ENCODE assay signal across 17 cellular contexts in the genomic region with DNA sequence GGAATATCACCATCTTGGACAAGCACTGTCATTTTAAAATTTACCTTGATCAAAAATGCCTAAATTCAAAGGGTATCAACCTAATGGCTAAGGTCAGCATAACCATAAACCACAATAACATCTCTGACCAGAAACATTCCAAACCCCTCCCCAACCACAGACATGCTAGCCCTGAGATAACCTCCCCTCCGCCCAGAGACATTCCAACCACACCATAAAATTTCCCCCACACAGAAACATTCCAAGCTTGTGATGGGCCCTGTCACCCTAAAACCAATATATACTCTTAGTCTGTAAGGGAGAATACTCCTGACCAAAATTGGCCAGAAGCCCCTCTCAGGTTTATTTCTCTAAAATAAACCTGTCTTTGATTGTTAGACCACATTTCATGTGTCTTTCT. TPM values are rescaled to one million over a fixed set of nuclear protein-coding genes. Genes with fewer than 3 reads are reported as not detected.
A peak's percentile ranks its signal among the peaks of the same experiment; 100 is the strongest.
DNase-seq lines count a peak whose midpoint lies in the region; ATAC-seq and TF ChIP-seq lines count a peak whose summit lies in the region.
"Had no signal": no experiment of that assay in that cellular context is flagged by ENCODE, and none has a peak within 500 bp of the region (broad histone marks: within the 10 kb centered on the region; RNA-seq: fewer than 3 reads in every experiment).

No MANE protein-coding gene starts in this region.

- H3K36me3 ChIP-seq in GM06990 (ENCODE audit: control insufficient read depth, insufficient read depth, low read length): no peaks in the 10 kb centered on the region
- H3K36me3 ChIP-seq in A673 (ENCODE audit: insufficient read depth, low read length, poor library complexity, severe bottlenecking): no peaks in the 10 kb centered on the region
- H3K36me3 ChIP-seq: BLaER1, SJCRH30 had no signal

- BruUV-seq in A673 (replicated peaks; lab: Mats Ljungman, UMichigan): no TSS peak

- POLR2A ChIA-PET in A673 (lab: Charles Lee; ENCODE audit: low non-redundant PET): no interaction called here
- POLR2A ChIA-PET in RWPE1 (lab: Yijun Ruan, JAX; ENCODE audit: low non-redundant PET): no interaction called here

- H3K9me3 ChIP-seq in A673 (ENCODE audit: low read depth, low read length, poor library complexity, severe bottlenecking): no peaks in the 10 kb centered on the region
- H3K9me3 ChIP-seq: BLaER1, SJCRH30 had no signal

- DNase-seq in GM06990 (ENCODE audit: extremely low read depth, insufficient read length) (no peak), RPMI7951 (ENCODE audit: low read depth) (peak; percentile 43), fibroblast of the aortic adventitia (ENCODE audit: low read depth) (peak; percentile 41), skeletal muscle cell (ENCODE audit: low read depth) (peak; percentile 3), A673 (ENCODE audit: low spot score) (no peak), RWPE1 (ENCODE audit: low spot score) (no peak)
- DNase-seq: DMS 273 treated with DMSO at 0.1 percent for 48 hours, NCI-H1105 treated with DMSO at 0.1 percent for 48 hours, NCI-H187 treated with DMSO at 0.1 percent for 48 hours, NCI-H2171 treated with DMSO at 0.1 percent for 48 hours, NCI-H510A, SJCRH30, T-cell had no signal

- CTCF ChIA-PET in A673 (lab: Charles Lee) (no interaction called here), RWPE1 (lab: Yijun Ruan, JAX) (interaction anchor here (0.6 kb wide), 1 partner anchor 112 kb away, joined by 3 read pairs; no protein-coding TSS in a partner anchor)

- no peaks in the 10 kb centered on the region for H3K4me1 ChIP-seq in A673 (ENCODE audit: insufficient read depth, low read length, poor library complexity, severe bottlenecking)
- H3K4me1 ChIP-seq: BLaER1, SJCRH30 had no signal

- no peak for ATAC-seq in GM19035 (IDR thresholded peaks at IDR 0.05; ENCODE audit: unreplicated experiment)
- ATAC-seq: K562, T-cell had no signal

- H3K4me3 ChIP-seq in GM06990 (replicated peaks; ENCODE audit: low read depth, low read length): no peak overlapping the region
- H3K4me3 ChIP-seq in fibroblast of the aortic adventitia (ENCODE audit: low read depth, low read length): no peak overlapping the region
- H3K4me3 ChIP-seq in skeletal muscle cell (ENCODE audit: low read depth, low read length): no peak overlapping the region
- H3K4me3 ChIP-seq in A673 (ENCODE audit: low read depth, low read length, poor library complexity, severe bottlenecking): no peak overlapping the region
- H3K4me3 ChIP-seq: BLaER1, K562, SJCRH30 had no signal

- H3K27me3 ChIP-seq in GM06990 (replicated peaks; ENCODE audit: control insufficient read depth, insufficient read depth, low read length) (no peaks in the 10 kb centered on the region), A673 (replicated peaks; ENCODE audit: insufficient read depth, low read depth, low read length, poor library complexity) (no peaks in the 10 kb centered on the region)
- H3K27me3 ChIP-seq: BLaER1, SJCRH30 had no signal

- intact Hi-C loops in A673 (cut with micrococcal nuclease; ENCODE audit: unreplicated experiment): no loop called here

- TF ChIP-seq CTCF in GM06990 (IDR thresholded peaks at IDR 0.05; ENCODE audit: insufficient read depth, low read length, poor library complexity, severe bottlenecking): peak; percentile 7
- no peak for TF ChIP-seq CTCF in fibroblast of the aortic adventitia (IDR thresholded peaks at IDR 0.05; ENCODE audit: insufficient read depth, low read length)
- TF ChIP-seq CTCF in A673 (conservative IDR thresholded peaks at IDR 0.05; ENCODE audit: low read depth, low read length): no peak
- no peak for TF ChIP-seq CTCF in RWPE1 (conservative IDR thresholded peaks at IDR 0.05; ENCODE audit: low read depth)

- H3K27ac ChIP-seq in A673 (ENCODE audit: low read depth, low read length, poor library complexity, severe bottlenecking) (no peak overlapping the region), RWPE1 (no peak overlapping the region)
- H3K27ac ChIP-seq: BLaER1, SJCRH30 had no signal

RNA-seq across cellular contexts. Expression of a gene that starts 17.7 kb away (rescaled TPM):
- not detected in 2 replicates for total RNA-seq in RPMI7951 (2014; rRNA removed; shearing (Covaris generic))
- total RNA-seq in fibroblast of the aortic adventitia (ENCODE audit: low replicate concordance): not detected in 2 replicates
- total RNA-seq in A673 (2021): not detected in 2 replicates
- total RNA-seq: K562, MCF 10A, SJCRH30, T-cell had no signal

RNA-seq across cellular contexts. Expression of a gene that starts 32.1 kb away (rescaled TPM):
- total RNA-seq in RPMI7951 (2014; rRNA removed; shearing (Covaris generic)): not detected in 2 replicates
- total RNA-seq in fibroblast of the aortic adventitia (ENCODE audit: low replicate concordance) (not detected in 2 replicates), A673 (2021) (not detected in 2 replicates)
- total RNA-seq: K562, MCF 10A, SJCRH30, T-cell had no signal

Comparison
In these comparisons a context has a peak if more than half of its experiments do, and no peak if none do; other contexts are left out.
1. DNase-seq: peak in RPMI7951 (single experiment), fibroblast of the aortic adventitia (single experiment) and skeletal muscle cell (single experiment); none in GM06990 (single experiment), A673 (single experiment) and RWPE1 (single experiment).